16 cellular contexts compared by ENCODE assay signal in the genomic region with DNA sequence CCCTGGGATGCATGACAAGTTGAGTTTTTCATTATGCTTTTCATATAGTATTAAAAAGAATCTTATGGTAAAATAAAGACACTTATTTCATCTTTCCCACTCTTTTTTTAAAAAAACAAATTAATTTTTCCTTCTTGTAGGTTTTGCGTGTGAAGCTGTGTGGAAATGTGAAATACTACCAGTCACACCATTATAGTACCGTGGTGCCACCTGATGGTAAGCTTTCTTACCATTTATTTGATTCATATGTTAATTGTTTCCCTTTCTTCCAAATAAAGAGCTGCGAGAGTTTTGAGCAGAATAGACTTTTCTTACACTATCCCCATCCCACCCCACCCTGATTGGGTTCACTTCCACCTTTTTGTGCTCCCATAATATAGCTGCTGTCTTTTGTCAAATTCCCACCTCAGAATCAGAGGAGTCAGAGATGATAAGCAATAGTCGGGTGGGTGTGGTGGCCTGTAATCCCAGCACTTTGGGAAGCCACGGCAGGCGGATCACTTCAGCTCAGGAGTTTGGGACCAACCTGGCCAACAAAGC. TPM values are rescaled to one million over a fixed set of nuclear protein-coding genes. Genes with fewer than 3 reads are reported as not detected.
A peak's percentile ranks its signal among the peaks of the same experiment; 100 is the strongest.
DNase-seq lines count a peak whose midpoint lies in the region; ATAC-seq, FAIRE-seq and TF ChIP-seq lines count a peak whose summit lies in the region.
"Had no signal": no experiment of that assay in that cellular context is flagged by ENCODE, and none has a peak within 500 bp of the region (broad histone marks: within the 10 kb centered on the region; RNA-seq: fewer than 3 reads in every experiment).

No MANE protein-coding gene starts in this region.

- no peak overlapping the region for H4K5ac ChIP-seq in H9 (ENCODE audit: insufficient read length, low read depth, low read length)

- H3T11ph ChIP-seq in H9 (ENCODE audit: low read length) = no peak overlapping the region

- H3K27ac ChIP-seq in H9 (ENCODE audit: insufficient read length, low read depth, low read length) = no peak overlapping the region
- H3K27ac ChIP-seq: 22Rv1, adrenal gland, GM23248, neutrophil had no signal

- DNase-seq in DMS 273 (lab: John Stamatoyannopoulos, UW; ENCODE audit: unreplicated experiment) = peak; percentile 0
- no peak for DNase-seq in DMS 273 treated with DMSO at 0.1 percent for 48 hours (lab: John Stamatoyannopoulos, UW)
- no peak for DNase-seq in H9
- peak; percentile 27 for DNase-seq in amniotic epithelial cell (ENCODE audit: low read depth)
- no peak for DNase-seq in NCI-H2107 (lab: John Stamatoyannopoulos, UW)
- DNase-seq: DMS153; effector CD8-positive, alpha-beta T cell; GM23248 had no signal

- H3K27me3 Mint-ChIP-seq in H9 (ENCODE audit: low read depth) = no peaks in the 10 kb centered on the region

- no peak overlapping the region for H3K18ac ChIP-seq in H9 (ENCODE audit: insufficient read length, low read depth, low read length)

- no peak overlapping the region for H3K9ac ChIP-seq in H9 (ENCODE audit: extremely low read depth, insufficient read length, low read length)
- H3K9ac ChIP-seq: GM23248 had no signal

- H3K9me3 ChIP-seq in H9 (ENCODE audit: control insufficient read depth, low read depth, low read length) = no peaks in the 10 kb centered on the region
- H3K9me3 ChIP-seq: adrenal gland, neutrophil had no signal

- peak overlapping the region in 1 of 3 experiments; percentile 65; a peak in 1 of 7 replicates for H3K27ac Mint-ChIP-seq in H9
- H3K27ac Mint-ChIP-seq: T-helper 2 cell treated with Interferon-gamma antibody and Interleukin-4, amounts not matched to agents 5 μg/mL and 100 μg/mL, for 36 hours had no signal

- no peaks in the 10 kb centered on the region for H3K9me3 Mint-ChIP-seq in H9
- H3K9me3 Mint-ChIP-seq: T-helper 2 cell treated with Interferon-gamma antibody and Interleukin-4, amounts not matched to agents 5 μg/mL and 100 μg/mL, for 36 hours had no signal

- H2BK12ac ChIP-seq in H9 (ENCODE audit: insufficient read length, low read depth, low read length) = no peak overlapping the region

- H2AK5ac ChIP-seq in H9 (ENCODE audit: insufficient read length, low read length) = no peak overlapping the region

- H3K23me2 ChIP-seq in H9 (ENCODE audit: insufficient read length, low read depth, low read length, poor library complexity, severe bottlenecking) = no peaks in the 10 kb centered on the region

- peaks cover 0 to 2% (median 0%) of the 10 kb centered on the region in 3 experiments; a peak in 2 of 7 replicates for H3K36me3 Mint-ChIP-seq in H9 (ENCODE audit: insufficient read depth in 1 of 3, low read depth in 3 of 3)

- H3K4me2 ChIP-seq in H9 (ENCODE audit: insufficient read depth, insufficient read length, low read length) = no peak overlapping the region
- H3K4me2 ChIP-seq: smooth muscle cell had no signal

- WGBS in H9 (ENCODE audit: extremely low coverage, insufficient read length, low lambda C conversion rate) = no CpG with 5 or more reads among the region's 6 CpGs

- no peak overlapping the region for H3K4me3 Mint-ChIP-seq in H9
- H3K4me3 Mint-ChIP-seq: T-helper 2 cell treated with Interferon-gamma antibody and Interleukin-4, amounts not matched to agents 5 μg/mL and 100 μg/mL, for 36 hours had no signal

- H2BK20ac ChIP-seq in H9 (ENCODE audit: low read depth, low read length, poor library complexity, severe bottlenecking) = no peak overlapping the region

- no peak overlapping the region for H3K4ac ChIP-seq in H9 (ENCODE audit: low read depth, low read length)

- no peak overlapping the region for H2AFZ ChIP-seq in H9 (ENCODE audit: low read length)
- H2AFZ ChIP-seq: GM23248 had no signal

- no peak overlapping the region for H2BK120ac ChIP-seq in H9 (ENCODE audit: low read depth, low read length, poor library complexity, severe bottlenecking)

- no peak overlapping the region for H2BK5ac ChIP-seq in H9 (ENCODE audit: insufficient read length, low read length)

- no peaks in the 10 kb centered on the region for H4K20me1 ChIP-seq in H9 (ENCODE audit: control insufficient read depth, insufficient read depth, insufficient read length)

- ATAC-seq in GM21737 (IDR thresholded peaks at IDR 0.05; ENCODE audit: unreplicated experiment) (no peak), GM21423 (IDR thresholded peaks at IDR 0.05; ENCODE audit: unreplicated experiment) (no peak)

- H3K23ac ChIP-seq in H9 (ENCODE audit: insufficient read length, low read depth, low read length) = no peak overlapping the region

- FAIRE-seq in islet of Langerhans (lab: Jason Lieb, UNC) = peak; percentile 81

- peak; percentile 17; the same call in 1 of the 3 replicates for TF ChIP-seq CTCF in H9 (conservative IDR thresholded peaks at IDR 0.05)

- H3K79me1 ChIP-seq in H9 (ENCODE audit: insufficient read depth, low read depth, low read length, poor library complexity, severe bottlenecking) = no peaks in the 10 kb centered on the region

- no peaks in the 10 kb centered on the region; the same call in 1 of the 2 replicates for H3K4me1 ChIP-seq in H9 (ENCODE audit: insufficient read depth, low read length)
- H3K4me1 ChIP-seq: adrenal gland had no signal

- no peak overlapping the region for H3K14ac ChIP-seq in H9 (ENCODE audit: insufficient read depth, low read length)

- no peak overlapping the region for H4K91ac ChIP-seq in H9 (ENCODE audit: insufficient read length, low read depth, low read length)

- H3K56ac ChIP-seq in H9 (ENCODE audit: insufficient read length, low read depth, low read length) = no peak overlapping the region

- no peaks in the 10 kb centered on the region for H3K79me2 ChIP-seq in H9 (ENCODE audit: insufficient read depth, low read length)

- no peaks in the 10 kb centered on the region for H3K27me3 ChIP-seq in H9 (ENCODE audit: insufficient read depth, low read length)
- H3K27me3 ChIP-seq: adrenal gland, neutrophil had no signal

- peaks cover 23 to 32% of the 10 kb centered on the region in 2 experiments for H3K4me1 Mint-ChIP-seq in H9

- no peak overlapping the region for H2BK15ac ChIP-seq in H9 (ENCODE audit: low read depth, low read length)

- H4K8ac ChIP-seq in H9 (replicated peaks; ENCODE audit: insufficient read length, low read depth, low read length) = no peak overlapping the region

RNA-seq across cellular contexts. Expression of a gene that starts 44.3 kb away (rescaled TPM):
- total RNA-seq in H9 (2021) = 25.2 and 32.2 TPM in 2 replicates

Comparison
In these comparisons a context has a peak if more than half of its experiments do, and no peak if none do; other contexts are left out.
1. DNase-seq: peak in DMS 273 (single experiment) and amniotic epithelial cell (single experiment); none in DMS 273 treated with DMSO at 0.1 percent for 48 hours (single experiment), H9 (single experiment) and NCI-H2107 (single experiment).